In the genomic region with DNA sequence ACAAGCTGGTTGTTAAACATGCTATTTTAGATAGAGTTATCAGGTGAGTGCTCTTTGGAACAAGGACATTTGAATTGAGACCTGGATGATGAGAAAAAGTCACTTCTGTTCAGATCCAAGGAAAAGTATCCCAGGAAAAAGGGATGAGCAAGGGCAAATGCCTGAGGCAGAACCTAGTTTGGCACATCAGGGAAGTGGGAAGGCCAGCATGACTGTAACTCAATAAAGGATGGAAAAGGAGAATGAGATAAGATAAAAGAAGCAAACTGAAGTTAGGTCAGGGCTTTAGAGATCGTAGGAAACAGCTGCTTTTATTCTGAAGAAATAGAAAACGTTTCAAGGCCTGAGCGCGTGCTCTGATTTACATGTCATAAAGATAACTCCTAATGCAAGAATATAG, we compare ENCODE assay signal across 18 cellular contexts.
"Had no signal": no experiment of that assay in that cellular context is flagged by ENCODE, and none has a peak within 500 bp of the region (broad histone marks: within the 10 kb centered on the region; RNA-seq: fewer than 3 reads in every experiment).

No MANE protein-coding gene starts in this region.

- H3K27ac ChIP-seq: SJCRH30, SK-N-MC had no signal

- DNase-seq: KBM-7, NCI-H1105, NCI-H1417, NCI-H1436 treated with DMSO at 0.1 percent for 48 hours, NCI-H1694, NCI-H187 treated with DMSO at 0.1 percent for 48 hours, NCI-H2029 treated with DMSO at 0.1 percent for 48 hours, NCI-H2171 treated with DMSO at 0.1 percent for 48 hours, NCI-H2227 treated with DMSO at 0.1 percent for 48 hours, NCI-H446, NCI-H510A, NCI-H524 treated with DMSO at 0.1 percent for 48 hours, NCI-H69, NCI-H774, PC-3, SHP77 treated with DMSO at 0.1 percent for 48 hours, SJCRH30 had no signal

- H3K27me3 ChIP-seq: SJCRH30 had no signal

- H3K4me3 ChIP-seq: SJCRH30, SK-N-MC had no signal

- H3K36me3 ChIP-seq: SJCRH30 had no signal
